In genomic region chr18:11149441-11150270, GRCh38 we compare ENCODE assay signal across 9 cellular contexts. TPM values are rescaled to one million over a fixed set of nuclear protein-coding genes. Genes with fewer than 3 reads are reported as not detected.
DNase-seq lines count a peak whose midpoint lies in the region; ATAC-seq and TF ChIP-seq lines count a peak whose summit lies in the region.
"Had no signal": no experiment of that assay in that cellular context is flagged by ENCODE, and none has a peak within 500 bp of the region (broad histone marks: within the 10 kb centered on the region; RNA-seq: fewer than 3 reads in every experiment).

Gene PIEZO2 (minus strand): TSS chr18:11149569. CDS start chr18:11148588, 981 bp downstream.

- H3K4me3 ChIP-seq in HUES6 (ENCODE audit: low read depth, low read length) = peak within 1 kb of the TSS; percentile 49
- peak within 1 kb of the TSS; percentile 36 to 56 for H3K4me3 ChIP-seq in cardiac fibroblast (replicated peaks in 1 of 2; ENCODE audit: low read depth in 2 of 2, low read length in 2 of 2)
- peak within 1 kb of the TSS; percentile 36 to 58 (median 42) for H3K4me3 ChIP-seq in stomach

- TF ChIP-seq CTCF in cardiac fibroblast (IDR thresholded peaks at IDR 0.05; ENCODE audit: low read depth, low read length) = no peak
- TF ChIP-seq CTCF in stomach (IDR thresholded peaks at IDR 0.05) = no peak

- TF ChIP-seq EP300 in stomach (IDR thresholded peaks at IDR 0.05) = no peak

- ATAC-seq in GM19043 (IDR thresholded peaks at IDR 0.05; ENCODE audit: low read depth, unreplicated experiment) = peak; percentile 73

- H3K9ac ChIP-seq in HUES6 (ENCODE audit: low read length) = peak within 1 kb of the TSS; percentile 59

- H3K4me1 ChIP-seq in HUES6 (ENCODE audit: control insufficient read depth, insufficient read depth, low read length) = peaks cover 42% of the 10 kb centered on the region
- H3K4me1 ChIP-seq in stomach = peaks cover 0 to 28% (median 20%) of the 10 kb centered on the region in 4 donors

- intact Hi-C loops in stomach (cut with DNase I; ENCODE audit: low total_unique reads) = loop anchor here (5.0 kb wide), 1 partner anchor 297 kb away; no protein-coding TSS in a partner anchor

- TF ChIP-seq POLR2A in stomach (IDR thresholded peaks at IDR 0.05) = no peak

- H3K27ac ChIP-seq in HUES6 (ENCODE audit: low read depth, low read length) (no peak within 1 kb of the TSS), layer of hippocampus (ENCODE audit: low read depth, low read length) (peak within 1 kb of the TSS; percentile 71), stomach (peak within 1 kb of the TSS in 1 of 5 donors; percentile 24)
- H3K27ac ChIP-seq: HL-60 had no signal

- DNase-seq in AG20443 (ENCODE audit: low spot score) = peak; percentile 94
- DNase-seq in cardiac fibroblast (ENCODE audit: low read depth in 2 of 2) = peak; percentile 28 to 75
- peak; percentile 29 for DNase-seq in stomach
- no peak for DNase-seq in T-helper 9 cell
- no peak for DNase-seq in AML-193 (lab: John Stamatoyannopoulos, UW)

- H3K27me3 ChIP-seq in HUES6 (ENCODE audit: control insufficient read depth, insufficient read depth, low read length) (peaks cover 61% of the 10 kb centered on the region), layer of hippocampus (ENCODE audit: control insufficient read depth, insufficient read depth, low read length) (peaks cover 12% of the 10 kb centered on the region), stomach (peaks cover 6 to 80% (median 46%) of the 10 kb centered on the region in 3 donors)

- 4 to 24% (median 7%) methylated on average over 12 to 62 of the region's 62 CpGs for WGBS in stomach, 5 donors

- H3K36me3 ChIP-seq in HUES6 (ENCODE audit: control insufficient read depth, insufficient read depth, low read length) (no peaks in the 10 kb centered on the region), stomach (no peaks in the 10 kb centered on the region)

- H3K9me3 ChIP-seq in HUES6 (ENCODE audit: control insufficient read depth, insufficient read depth, low read depth, low read length) (no peaks in the 10 kb centered on the region), stomach (no peaks in the 10 kb centered on the region)

RNA-seq across cellular contexts. Expression of gene PIEZO2, which starts in this region (rescaled TPM):
- 10 to 100 TPM in 2 of 5 donors, 1 to 10 TPM in 2, under 1 TPM in 1; 0.89 to 45.3 (median 6.1) TPM for total RNA-seq in stomach
- 1 to 10 TPM in 1 of 3 donors, under 1 TPM in 2; 0.30 to 3.2 (median 0.87) TPM for polyA plus RNA-seq in stomach

Comparison
In these comparisons a context has a peak if more than half of its experiments do, and no peak if none do; other contexts are left out.
1. DNase-seq: peak in AG20443 (single experiment), cardiac fibroblast (2 of 2) and stomach (single experiment); none in T-helper 9 cell (single experiment) and AML-193 (0 of 2).
2. Peak in every context shown above with its lines, with median percentiles within 50 percentile points of each other: H3K4me3 ChIP-seq.